In genomic region chr10:57221674-57222073, GRCh38 we compare ENCODE assay signal across 33 cellular contexts.
"Had no signal": no experiment of that assay in that cellular context is flagged by ENCODE, and none has a peak within 500 bp of the region (broad histone marks: within the 10 kb centered on the region; RNA-seq: fewer than 3 reads in every experiment).

No MANE protein-coding gene starts in this region.

- H3K27ac Mint-ChIP-seq: activated B cell treated with CpG ODN at 0.5 μM for 24 hours; activated CD4-positive, alpha-beta T cell treated with anti-CD3 and anti-CD28 coated beads for 36 hours; activated CD8-positive, alpha-beta T cell treated with anti-CD3 and anti-CD28 coated beads, Interleukin-2, amount 10 ng/mL, durations not matched to agents 7 days and 5 days; activated naive CD4-positive, alpha-beta T cell treated with anti-CD3 and anti-CD28 coated beads, Interleukin-2, amount 50 U/mL, for 72 hours; activated T-cell treated with anti-CD3 and anti-CD28 coated beads, Interleukin-2, amount 50 U/mL, for 72 hours; nephron; stimulated activated effector memory CD8-positive, alpha-beta T cell treated with anti-CD3 and anti-CD28 coated beads, Interleukin-12 subunit alpha, Interleukin-12 subunit beta, amount 100 ng/mL, for 72 hours; stimulated activated naive CD8-positive, alpha-beta T cell treated with anti-CD3 and anti-CD28 coated beads, Interleukin-15, amount 100 ng/mL, for 72 hours; type B pancreatic cell had no signal

- H3K36me3 Mint-ChIP-seq: activated naive CD4-positive, alpha-beta T cell treated with anti-CD3 and anti-CD28 coated beads, Interleukin-2, amount 50 U/mL, for 72 hours; stimulated activated effector memory CD8-positive, alpha-beta T cell treated with anti-CD3 and anti-CD28 coated beads, Interleukin-12 subunit alpha, Interleukin-12 subunit beta, amount 100 ng/mL, for 72 hours; type B pancreatic cell had no signal

- H3K9ac ChIP-seq: parathyroid adenoma had no signal

- FAIRE-seq: keratinocyte had no signal

- ATAC-seq: activated CD4-positive, alpha-beta T cell treated with anti-CD3 and anti-CD28 coated beads for 36 hours; activated CD8-positive, alpha-beta T cell treated with anti-CD3 and anti-CD28 coated beads, Interleukin-2, amount 10 ng/mL, durations not matched to agents 7 days and 5 days; activated naive CD4-positive, alpha-beta T cell treated with anti-CD3 and anti-CD28 coated beads, Interleukin-2, amount 50 U/mL, for 72 hours; activated T-cell treated with anti-CD3 and anti-CD28 coated beads, Interleukin-2, amount 50 U/mL, for 72 hours; body of pancreas; gastrocnemius medialis; left colon; psoas muscle; stimulated activated effector memory CD8-positive, alpha-beta T cell treated with anti-CD3 and anti-CD28 coated beads, Interleukin-12 subunit alpha, Interleukin-12 subunit beta, amount 100 ng/mL, for 72 hours; stimulated activated naive CD8-positive, alpha-beta T cell treated with anti-CD3 and anti-CD28 coated beads, Interleukin-15, amount 100 ng/mL, for 72 hours had no signal

- DNase-seq: activated B cell treated with CpG ODN at 0.5 μM for 24 hours; activated CD4-positive, alpha-beta T cell treated with anti-CD3 and anti-CD28 coated beads for 36 hours; activated CD8-positive, alpha-beta T cell treated with anti-CD3 and anti-CD28 coated beads, Interleukin-2, amount 10 ng/mL, durations not matched to agents 7 days and 5 days; activated naive CD4-positive, alpha-beta T cell; activated T-cell treated with anti-CD3 and anti-CD28 coated beads for 4 hours; activated T-cell treated with anti-CD3 and anti-CD28 coated beads, Interleukin-2, amount 50 U/mL, for 72 hours; anterior cingulate cortex; body of pancreas; cerebellar nuclear complex; dorsolateral prefrontal cortex; effector memory CD4-positive, alpha-beta T cell; erythroblast; gastrocnemius medialis; head of caudate nucleus; hippocampal formation; left colon; mammary epithelial cell; nucleus accumbens; psoas muscle; sigmoid colon; small intestine; stimulated activated CD4-positive, alpha-beta T cell treated with anti-CD3 and anti-CD28 coated beads, Interleukin-4, amount 100 ng/mL, for 24 hours; stimulated activated naive CD8-positive, alpha-beta T cell treated with anti-CD3 and anti-CD28 coated beads, Interleukin-15, amount 100 ng/mL, for 72 hours; substantia nigra; T-helper 2 cell; uterus had no signal

- H3K27me3 Mint-ChIP-seq: activated B cell treated with CpG ODN at 0.5 μM for 24 hours; activated CD4-positive, alpha-beta T cell treated with anti-CD3 and anti-CD28 coated beads for 36 hours; stimulated activated naive CD8-positive, alpha-beta T cell treated with anti-CD3 and anti-CD28 coated beads, Interleukin-15, amount 100 ng/mL, for 72 hours; type B pancreatic cell had no signal

- H3K4me3 Mint-ChIP-seq: activated B cell treated with CpG ODN at 0.5 μM for 24 hours; activated CD4-positive, alpha-beta T cell treated with anti-CD3 and anti-CD28 coated beads for 36 hours; activated CD8-positive, alpha-beta T cell treated with anti-CD3 and anti-CD28 coated beads, Interleukin-2, amount 10 ng/mL, durations not matched to agents 7 days and 5 days; activated T-cell treated with anti-CD3 and anti-CD28 coated beads, Interleukin-2, amount 50 U/mL, for 72 hours; nephron; stimulated activated effector memory CD8-positive, alpha-beta T cell treated with anti-CD3 and anti-CD28 coated beads, Interleukin-12 subunit alpha, Interleukin-12 subunit beta, amount 100 ng/mL, for 72 hours; stimulated activated naive CD8-positive, alpha-beta T cell treated with anti-CD3 and anti-CD28 coated beads, Interleukin-15, amount 100 ng/mL, for 72 hours; type B pancreatic cell had no signal

- H3K27ac ChIP-seq: body of pancreas, coronary artery, dorsolateral prefrontal cortex, gastrocnemius medialis, parathyroid adenoma, psoas muscle, sigmoid colon, uterus had no signal

- H3K27me3 ChIP-seq: body of pancreas, dorsolateral prefrontal cortex, gastrocnemius medialis, sigmoid colon, uterus had no signal

- H3K4me3 ChIP-seq: body of pancreas, coronary artery, dorsolateral prefrontal cortex, gastrocnemius medialis, psoas muscle, sigmoid colon, uterus had no signal

- H3K79me2 ChIP-seq: parathyroid adenoma had no signal

- H3K9me3 Mint-ChIP-seq: nephron, type B pancreatic cell had no signal

- H2AFZ ChIP-seq: parathyroid adenoma had no signal

- H3K36me3 ChIP-seq: gastrocnemius medialis, sigmoid colon, uterus had no signal

- H3K4me1 Mint-ChIP-seq: activated B cell treated with CpG ODN at 0.5 μM for 24 hours; activated CD4-positive, alpha-beta T cell treated with anti-CD3 and anti-CD28 coated beads for 36 hours; stimulated activated effector memory CD8-positive, alpha-beta T cell treated with anti-CD3 and anti-CD28 coated beads, Interleukin-12 subunit alpha, Interleukin-12 subunit beta, amount 100 ng/mL, for 72 hours; stimulated activated naive CD8-positive, alpha-beta T cell treated with anti-CD3 and anti-CD28 coated beads, Interleukin-15, amount 100 ng/mL, for 72 hours had no signal

- H3K9me3 ChIP-seq: body of pancreas, gastrocnemius medialis, psoas muscle, sigmoid colon, uterus had no signal

- H3K4me1 ChIP-seq: body of pancreas, gastrocnemius medialis, parathyroid adenoma, psoas muscle, uterus had no signal
